7 cellular contexts compared by ENCODE assay signal in the genomic region with DNA sequence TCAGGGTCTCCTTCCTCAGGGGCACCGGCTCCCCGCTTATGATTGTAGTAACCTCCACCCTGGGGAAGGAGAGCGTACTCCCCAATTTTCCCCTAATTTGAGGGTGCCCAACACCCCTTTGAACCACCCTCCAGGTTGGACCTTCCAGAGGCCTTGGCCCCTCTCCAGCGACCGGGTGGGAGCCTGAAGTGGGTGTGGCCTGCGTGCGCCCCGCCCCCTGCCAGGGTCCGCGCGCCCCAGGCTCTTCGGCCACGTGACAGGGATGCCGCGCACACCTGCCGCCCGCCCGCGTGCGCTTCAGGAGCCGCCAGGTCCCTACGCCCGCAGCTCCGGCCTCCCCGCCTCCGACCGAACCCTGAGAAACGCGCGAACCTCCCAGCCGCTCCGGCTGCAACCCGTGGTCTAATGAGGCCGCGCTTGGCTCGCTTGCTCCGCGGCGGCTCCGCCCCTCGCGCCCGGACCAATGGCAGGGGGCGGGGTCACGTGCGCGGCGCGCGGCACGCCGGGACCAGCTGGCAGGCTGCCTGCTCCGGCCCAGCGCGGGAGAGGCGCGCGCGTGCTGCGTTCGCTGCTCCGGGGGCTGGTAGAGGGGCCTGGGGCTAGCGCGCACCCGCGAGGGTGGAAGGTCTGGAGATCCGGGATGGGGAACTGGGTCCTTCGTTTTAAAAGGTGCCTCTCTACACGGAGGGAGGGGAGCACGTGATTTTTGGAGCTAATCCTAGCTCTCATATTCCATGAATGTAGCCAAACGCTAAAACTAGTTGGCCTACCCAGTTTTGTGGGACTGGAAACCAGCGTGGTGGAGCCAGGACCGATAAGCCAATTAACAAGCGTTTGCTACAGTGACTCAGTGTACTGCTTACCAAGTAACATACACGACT. TPM values are rescaled to one million over a fixed set of nuclear protein-coding genes. Genes with fewer than 3 reads are reported as not detected.
DNase-seq lines count a peak whose midpoint lies in the region; ATAC-seq, FAIRE-seq and TF ChIP-seq lines count a peak whose summit lies in the region.

Gene FOXRED2, minus strand, starts transcription at position 404 of the 881 bp plus-strand sequence. CDS start 618 bp downstream, outside the sequence.

- peaks cover 2% of the 10 kb centered on the region in 2 donors for H3K36me3 ChIP-seq in small intestine (ENCODE audit: control insufficient read depth in 2 of 2, insufficient read depth in 2 of 2, low read length in 2 of 2)

- no peak for TF ChIP-seq CTCF in VCaP (conservative IDR thresholded peaks at IDR 0.05)

- peak within 1 kb of the TSS; percentile 84 for H3K27ac ChIP-seq in VCaP
- peak within 1 kb of the TSS in 1 of 2 donors; percentile 59 for H3K27ac ChIP-seq in small intestine (ENCODE audit: low read depth in 1 of 2, low read length in 1 of 2)

- ATAC-seq in HG03097 (IDR thresholded peaks at IDR 0.05; ENCODE audit: low FRiP score, unreplicated experiment): peak; percentile 78

- in situ Hi-C loops in T47D (cut with HindIII; ENCODE audit: low pct_unique_long_range_greater_than_20kb, low sequenced_read_pairs): no loop called here

- peaks cover 2 to 6% of the 10 kb centered on the region in 2 donors for H3K4me1 ChIP-seq in small intestine (ENCODE audit: control insufficient read depth in 2 of 2, insufficient read depth in 1 of 2, low read depth in 1 of 2, low read length in 1 of 2)

- no peaks in the 10 kb centered on the region for H3K9me3 ChIP-seq in small intestine (ENCODE audit: control insufficient read depth, low read depth)

- FAIRE-seq in GM18507 (lab: Jason Lieb, UNC) (peak; percentile 90), small intestine (lab: Jason Lieb, UNC) (no peak)

- DNase-seq in GM18507 (ENCODE audit: extremely low spot score, insufficient read length, low read depth) (peak; percentile 96), NCI-H2171 treated with DMSO at 0.1 percent for 48 hours (lab: John Stamatoyannopoulos, UW) (peak; percentile 87), T47D (ENCODE audit: low read depth in 1 of 2, low spot score in 1 of 2) (peak; percentile 92 to 93), iPS-NIHi11 (ENCODE audit: low spot score) (peak; percentile 99), small intestine (peak; percentile 87)

- H3K4me3 ChIP-seq in small intestine (ENCODE audit: low read depth in 1 of 2, low read length in 2 of 2): peak within 1 kb of the TSS; percentile 37 to 58

- H3K27me3 ChIP-seq in small intestine (ENCODE audit: control insufficient read depth in 2 of 2, insufficient read depth in 2 of 2, low read length in 2 of 2): no peaks in the 10 kb centered on the region

- 4 to 5% (median 5%) methylated on average over 46 to 75 of the region's 75 CpGs for WGBS in small intestine, 3 donors

RNA-seq across cellular contexts. Expression of gene FOXRED2, which starts in this region (rescaled TPM):
- polyA plus RNA-seq in small intestine: 1 to 10 TPM in 1 of 3 donors, under 1 TPM in 2; 0.67 to 5.5 (median 0.81) TPM
